ENCODE assay signal across 8 cellular contexts in genomic region chr6:13795041-13795748, GRCh38. TPM values are rescaled to one million over a fixed set of nuclear protein-coding genes. Genes with fewer than 3 reads are reported as not detected.
DNase-seq lines count a peak whose midpoint lies in the region; ATAC-seq and TF ChIP-seq lines count a peak whose summit lies in the region.

No MANE protein-coding gene starts in this region.

- H3K36me3 Mint-ChIP-seq in activated naive CD4-positive, alpha-beta T cell treated with anti-CD3 and anti-CD28 coated beads, Interleukin-2, amount 50 U/mL, for 72 hours = peaks cover 5 to 6% of the 10 kb centered on the region in 2 donors
- peaks cover 14% of the 10 kb centered on the region for H3K36me3 Mint-ChIP-seq in progenitor cell of endocrine pancreas (ENCODE audit: insufficient read depth)

- peak overlapping the region in 1 of 2 donors; percentile 36 for H3K27ac Mint-ChIP-seq in activated naive CD4-positive, alpha-beta T cell treated with anti-CD3 and anti-CD28 coated beads, Interleukin-2, amount 50 U/mL, for 72 hours
- no peak overlapping the region for H3K27ac Mint-ChIP-seq in progenitor cell of endocrine pancreas

- peaks cover 2% of the 10 kb centered on the region for H3K36me3 ChIP-seq in GM06990 (ENCODE audit: control insufficient read depth, insufficient read depth, low read length)
- H3K36me3 ChIP-seq in vagina = peaks cover 6 to 36% of the 10 kb centered on the region in 2 donors

- no peaks in the 10 kb centered on the region for H3K27me3 Mint-ChIP-seq in progenitor cell of endocrine pancreas

- no peak for DNase-seq in GM06990 (ENCODE audit: extremely low read depth, insufficient read length)
- peak; percentile 72 for DNase-seq in HFF-Myc (ENCODE audit: extremely low read depth, low read depth)
- peak; percentile 28 for DNase-seq in NCI-H1048 (lab: John Stamatoyannopoulos, UW)
- DNase-seq in SKM-1 treated with dmso at 0.1 percent for 144 hours (lab: John Stamatoyannopoulos, UW; ENCODE audit: unreplicated experiment) = peak; percentile 59
- peak; percentile 70 to 87 for DNase-seq in activated naive CD4-positive, alpha-beta T cell treated with anti-CD3 and anti-CD28 coated beads, Interleukin-2, amount 50 U/mL, for 72 hours (ENCODE audit: low spot score in 2 of 2)
- peak; percentile 87 for DNase-seq in Right ventricle myocardium superior
- peak; percentile 64 for DNase-seq in progenitor cell of endocrine pancreas (ENCODE audit: low spot score, unreplicated experiment)
- no peak for DNase-seq in vagina (ENCODE audit: extremely low spot score in 2 of 2)

- H3K9me3 ChIP-seq in vagina = no peaks in the 10 kb centered on the region

- H3K27me3 ChIP-seq in GM06990 (replicated peaks; ENCODE audit: control insufficient read depth, insufficient read depth, low read length) = no peaks in the 10 kb centered on the region
- no peaks in the 10 kb centered on the region for H3K27me3 ChIP-seq in vagina

- H3K4me3 Mint-ChIP-seq in progenitor cell of endocrine pancreas (ENCODE audit: low read depth) = no peak overlapping the region

- intact Hi-C loops in Right ventricle myocardium superior (cut with DNase I) = loop anchor here (10.0 kb wide), 1 partner anchor 270 kb away; no protein-coding TSS in a partner anchor
- intact Hi-C loops in vagina (cut with DNase I) = no loop called here

- peak; percentile 88 for TF ChIP-seq CTCF in GM06990 (IDR thresholded peaks at IDR 0.05; ENCODE audit: insufficient read depth, low read length, poor library complexity, severe bottlenecking)
- peak; percentile 94 for TF ChIP-seq CTCF in HFF-Myc (IDR thresholded peaks at IDR 0.05; ENCODE audit: low read depth, low read length, missing control alignments)
- TF ChIP-seq CTCF in progenitor cell of endocrine pancreas (IDR thresholded peaks at IDR 0.05; ENCODE audit: unreplicated experiment) = peak; percentile 94
- TF ChIP-seq CTCF in vagina (IDR thresholded peaks at IDR 0.05) = peak; percentile 49 to 80 (median 70)

- no peak overlapping the region for H3K27ac ChIP-seq in vagina

- ATAC-seq in activated naive CD4-positive, alpha-beta T cell treated with anti-CD3 and anti-CD28 coated beads, Interleukin-2, amount 50 U/mL, for 72 hours = peak; percentile 90 to 97
- peak; percentile 88 for ATAC-seq in Right ventricle myocardium superior (ENCODE audit: poor library complexity)

- TF ChIP-seq POLR2A in vagina (IDR thresholded peaks at IDR 0.05) = no peak

- H3K4me1 Mint-ChIP-seq in progenitor cell of endocrine pancreas (ENCODE audit: low read depth) = no peaks in the 10 kb centered on the region

- peaks cover 7% of the 10 kb centered on the region for H3K4me1 ChIP-seq in vagina

- no peaks in the 10 kb centered on the region for H3K9me3 Mint-ChIP-seq in activated naive CD4-positive, alpha-beta T cell treated with anti-CD3 and anti-CD28 coated beads, Interleukin-2, amount 50 U/mL, for 72 hours
- H3K9me3 Mint-ChIP-seq in progenitor cell of endocrine pancreas (ENCODE audit: low read depth) = no peaks in the 10 kb centered on the region

- H3K4me3 ChIP-seq in GM06990 (replicated peaks; ENCODE audit: low read depth, low read length) = no peak overlapping the region
- H3K4me3 ChIP-seq in HFF-Myc (replicated peaks; ENCODE audit: low read depth, low read length) = no peak overlapping the region
- H3K4me3 ChIP-seq in vagina = no peak overlapping the region

RNA-seq across cellular contexts. Expression of gene MCUR1, which starts 19.2 kb away (rescaled TPM):
- total RNA-seq in activated naive CD4-positive, alpha-beta T cell treated with anti-CD3 and anti-CD28 coated beads, Interleukin-2, amount 50 U/mL, for 72 hours = 10 to 100 TPM; 27.4 to 33.0 TPM
- total RNA-seq in Right ventricle myocardium superior (35.7 TPM), progenitor cell of endocrine pancreas (20.6 and 22.7 TPM in 2 replicates), vagina (15.0 TPM)

Comparison
In these comparisons a context has a peak if more than half of its experiments do, and no peak if none do; other contexts are left out.
1. DNase-seq: peak in HFF-Myc (single experiment), NCI-H1048 (single experiment), SKM-1 treated with dmso at 0.1 percent for 144 hours (single experiment), activated naive CD4-positive, alpha-beta T cell treated with anti-CD3 and anti-CD28 coated beads, Interleukin-2, amount 50 U/mL, for 72 hours (2 of 2), Right ventricle myocardium superior (single experiment) and progenitor cell of endocrine pancreas (single experiment); none in GM06990 (single experiment) and vagina (0 of 2).
2. Peak in every context shown above with its lines, with median percentiles within 50 percentile points of each other: CTCF ChIP-seq.